In the genomic region with DNA sequence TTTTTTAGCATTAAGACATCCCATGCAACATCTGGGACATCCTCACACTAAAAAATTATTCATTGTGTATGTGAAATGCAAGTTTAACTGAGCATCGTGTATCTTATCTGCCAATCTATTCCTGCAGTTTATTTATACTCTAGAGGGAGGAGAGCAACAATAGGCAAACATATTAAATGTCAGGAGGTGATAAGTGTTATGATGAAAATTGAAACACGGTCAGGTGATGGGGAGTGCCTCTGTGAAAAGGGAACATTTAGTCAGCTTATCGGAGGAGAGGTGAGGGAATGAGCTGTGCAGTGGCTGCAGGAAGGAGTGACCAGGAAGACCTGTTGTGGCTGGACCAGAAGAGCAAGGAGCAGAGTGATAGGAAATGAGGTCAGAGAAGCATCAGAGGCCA, we compare ENCODE assay signal across 8 cellular contexts. TPM values are rescaled to one million over a fixed set of nuclear protein-coding genes. Genes with fewer than 3 reads are reported as not detected.
DNase-seq lines count a peak whose midpoint lies in the region; ATAC-seq and TF ChIP-seq lines count a peak whose summit lies in the region.

No MANE protein-coding gene starts in this region.

- peak overlapping the region; percentile 84 for H3K4me3 ChIP-seq in OCI-LY3 (ENCODE audit: low read length)

- peaks cover 69% of the 10 kb centered on the region for H3K4me1 Mint-ChIP-seq in endothelial cell (ENCODE audit: unreplicated experiment)

- H3K9me3 Mint-ChIP-seq in endothelial cell (ENCODE audit: unreplicated experiment): no peaks in the 10 kb centered on the region

- DNase-seq in DMS79 treated with DMSO at 0.1 percent for 48 hours (lab: John Stamatoyannopoulos, UW) (peak; percentile 55), DMS79 (lab: John Stamatoyannopoulos, UW) (no peak), endothelial cell (ENCODE audit: low spot score) (no peak), pons (ENCODE audit: low spot score) (peak; percentile 16), NCI-H345 (lab: John Stamatoyannopoulos, UW) (no peak)
- no peak for DNase-seq in effector CD8-positive, alpha-beta T cell (lab: John Stamatoyannopoulos, UW)

- no peaks in the 10 kb centered on the region for H3K27me3 ChIP-seq in OCI-LY3 (ENCODE audit: low read depth, low read length)

- H3K4me3 Mint-ChIP-seq in endothelial cell (ENCODE audit: unreplicated experiment): peak overlapping the region; percentile 50

- H3K4me1 ChIP-seq in OCI-LY3 (ENCODE audit: low read length): peaks cover 19% of the 10 kb centered on the region

- no peak for ATAC-seq in GM19463 (IDR thresholded peaks at IDR 0.05; ENCODE audit: unreplicated experiment)

- H3K9me3 ChIP-seq in OCI-LY3 (ENCODE audit: insufficient read depth, low read length): no peaks in the 10 kb centered on the region

- TF ChIP-seq CTCF in OCI-LY3 (IDR thresholded peaks at IDR 0.05; ENCODE audit: low read depth, low read length) (no peak), endothelial cell (IDR thresholded peaks at IDR 0.05; ENCODE audit: unreplicated experiment) (no peak)

- no peaks in the 10 kb centered on the region for H3K27me3 Mint-ChIP-seq in endothelial cell (ENCODE audit: unreplicated experiment)

- H3K79me2 ChIP-seq in OCI-LY3 (ENCODE audit: low read length): peaks cover 21% of the 10 kb centered on the region

- peaks cover 4% of the 10 kb centered on the region; the same call in 1 of the 2 replicates for H4K20me1 ChIP-seq in OCI-LY3 (ENCODE audit: insufficient read depth, low read length)

- H3K27ac ChIP-seq in OCI-LY3 (ENCODE audit: low read length): no peak overlapping the region

- peak overlapping the region; percentile 55 for H2AFZ ChIP-seq in OCI-LY3 (ENCODE audit: low read depth, low read length)

- H3K36me3 Mint-ChIP-seq in endothelial cell (ENCODE audit: low read depth, unreplicated experiment): peaks cover 38% of the 10 kb centered on the region

- peak overlapping the region; percentile 76 for H3K27ac Mint-ChIP-seq in endothelial cell (ENCODE audit: unreplicated experiment)

- peak overlapping the region; percentile 57 for H3K9ac ChIP-seq in OCI-LY3 (ENCODE audit: low read length)

- H3K4me2 ChIP-seq in OCI-LY3 (ENCODE audit: low read length): peak overlapping the region; percentile 75

- peaks cover 4% of the 10 kb centered on the region for H3K36me3 ChIP-seq in OCI-LY3 (replicated peaks; ENCODE audit: low read depth, low read length)

RNA-seq across cellular contexts. Expression of a gene that starts 0.8 kb away (rescaled TPM):
- 325 TPM for total RNA-seq in endothelial cell (ENCODE audit: unreplicated experiment)

RNA-seq across cellular contexts. Expression of a gene that starts 48.0 kb away (rescaled TPM):
- total RNA-seq in endothelial cell (ENCODE audit: unreplicated experiment): not detected

RNA-seq across cellular contexts. Expression of a gene that starts 51.5 kb away (rescaled TPM):
- total RNA-seq in endothelial cell (ENCODE audit: unreplicated experiment): 29.8 TPM

Comparison
In these comparisons a context has a peak if more than half of its experiments do, and no peak if none do; other contexts are left out.
1. DNase-seq: peak in DMS79 treated with DMSO at 0.1 percent for 48 hours (single experiment) and pons (single experiment); none in DMS79 (single experiment), endothelial cell (single experiment), NCI-H345 (single experiment) and effector CD8-positive, alpha-beta T cell (single experiment).